In the genomic region with DNA sequence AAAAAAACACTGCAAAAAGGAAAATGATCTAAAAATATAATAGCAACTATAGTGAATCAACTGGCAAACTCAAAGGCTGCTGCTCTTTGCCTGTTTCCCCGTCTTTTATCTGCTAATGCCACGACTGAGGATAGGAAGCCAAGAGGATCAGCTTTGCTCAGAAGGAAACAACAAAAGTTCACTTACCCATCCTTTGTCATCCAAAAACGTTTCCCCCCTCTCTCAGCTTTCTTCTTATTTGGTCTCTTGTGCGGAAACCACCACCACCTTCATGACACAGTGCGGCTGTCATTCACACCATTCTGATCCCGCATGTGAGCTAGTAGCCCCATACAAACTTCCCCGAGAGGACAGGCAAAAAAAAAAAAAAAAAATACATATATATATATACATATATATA, we compare ENCODE assay signal across 2 cellular contexts.
TF ChIP-seq lines count a peak whose summit lies in the region.

No MANE protein-coding gene starts in this region.

TF ChIP-seq in PFSK-1, 5 proteins besides CTCF, POLR2A, EP300 and RAD21:
- TF ChIP-seq TAF1 (IDR thresholded peaks at IDR 0.05; ENCODE audit: borderline replicate concordance, insufficient read depth, low read length), result peak; percentile 21; the same call in 1 of the 2 replicates
- TF ChIP-seq POLR2AphosphoS5 (IDR thresholded peaks at IDR 0.05; ENCODE audit: low read depth, low read length), result no peak

TF ChIP-seq in H1, 55 proteins besides CTCF, POLR2A, EP300 and RAD21:
- peak; percentile 56; the same call in 1 of the 2 replicates for TF ChIP-seq TAF1 (IDR thresholded peaks at IDR 0.05; ENCODE audit: low read depth, low read length)
- TF ChIP-seq SAP30 (IDR thresholded peaks at IDR 0.05; ENCODE audit: insufficient read depth, insufficient replicate concordance, low read length), result no peak
- TF ChIP-seq, protein P1, sequence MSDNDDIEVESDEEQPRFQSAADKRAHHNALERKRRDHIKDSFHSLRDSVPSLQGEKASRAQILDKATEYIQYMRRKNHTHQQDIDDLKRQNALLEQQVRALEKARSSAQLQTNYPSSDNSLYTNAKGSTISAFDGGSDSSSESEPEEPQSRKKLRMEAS (IDR thresholded peaks at IDR 0.05), result no peak
- peak; percentile 56; the same call in 1 of the 2 replicates for TF ChIP-seq TBP (IDR thresholded peaks at IDR 0.05; ENCODE audit: low read depth, low read length)
- peak; percentile 4 for TF ChIP-seq NANOG (IDR thresholded peaks at IDR 0.05; ENCODE audit: insufficient read depth, low read depth, low read length, poor library complexity, severe bottlenecking)
